8 cellular contexts compared by ENCODE assay signal in genomic region chr7:135976312-135977019, GRCh38. TPM values are rescaled to one million over a fixed set of nuclear protein-coding genes. Genes with fewer than 3 reads are reported as not detected.
DNase-seq lines count a peak whose midpoint lies in the region; ATAC-seq and TF ChIP-seq lines count a peak whose summit lies in the region.

No MANE protein-coding gene starts in this region.

- no peaks in the 10 kb centered on the region for H3K9me3 ChIP-seq in body of pancreas

- intact Hi-C loops in body of pancreas (cut with DNase I) = no loop called here

- TF ChIP-seq POLR2A in body of pancreas (IDR thresholded peaks at IDR 0.05) = no peak

- H3K27ac ChIP-seq in body of pancreas = peak overlapping the region in 3 of 4 donors; percentile 54 to 88 (median 76)

- H3K4me1 ChIP-seq in body of pancreas = peaks cover 27% of the 10 kb centered on the region

- peak; percentile 20 for DNase-seq in NCI-H2029 (lab: John Stamatoyannopoulos, UW)
- no peak for DNase-seq in NCI-H2029 treated with DMSO at 0.1 percent for 48 hours (lab: John Stamatoyannopoulos, UW)
- peak; percentile 41 for DNase-seq in OCI-M1 (lab: John Stamatoyannopoulos, UW)
- DNase-seq in body of pancreas = peak in 3 of 4 donors; percentile 10 to 22 (median 12)
- peak; percentile 9 for DNase-seq in iris pigment epithelial cell (ENCODE audit: low read depth)
- DNase-seq in stimulated activated CD4-positive, alpha-beta T cell treated with anti-CD3 and anti-CD28 coated beads, TNF-alpha, amount 100 ng/mL, for 48 hours (ENCODE audit: low read depth in 3 of 3) = peak in 2 of 3 donors; percentile 1 to 12

- H3K4me3 ChIP-seq in body of pancreas = peak overlapping the region; percentile 90 to 100

- peak; percentile 13 for ATAC-seq in HG02610 (IDR thresholded peaks at IDR 0.05; ENCODE audit: unreplicated experiment)
- ATAC-seq in body of pancreas = peak; percentile 3
- ATAC-seq in HG03520 (IDR thresholded peaks at IDR 0.05; ENCODE audit: unreplicated experiment) = no peak

- no peak for TF ChIP-seq CTCF in body of pancreas (IDR thresholded peaks at IDR 0.05)

- no peaks in the 10 kb centered on the region for H3K36me3 ChIP-seq in body of pancreas (replicated peaks in 1 of 2; ENCODE audit: insufficient read depth in 1 of 2, low read depth in 2 of 2)

- H3K27me3 ChIP-seq in body of pancreas = no peaks in the 10 kb centered on the region

- WGBS in body of pancreas, 2 donors = 2 to 3% methylated on average over 13 of the region's 13 CpGs

RNA-seq across cellular contexts. Expression of gene MTPN, which starts 0.7 kb away (rescaled TPM):
- 10 to 100 TPM; 23.1 to 25.1 TPM for total RNA-seq in body of pancreas
